Comparison of ENCODE assay signal across 11 cellular contexts in genomic region chr10:50648089-50648934, GRCh38. TPM values are rescaled to one million over a fixed set of nuclear protein-coding genes. Genes with fewer than 3 reads are reported as not detected.
DNase-seq lines count a peak whose midpoint lies in the region; ATAC-seq and TF ChIP-seq lines count a peak whose summit lies in the region.
"Had no signal": no experiment of that assay in that cellular context is flagged by ENCODE, and none has a peak within 500 bp of the region (broad histone marks: within the 10 kb centered on the region; RNA-seq: fewer than 3 reads in every experiment).

No MANE protein-coding gene starts in this region.

- no peaks in the 10 kb centered on the region for H3K9me2 ChIP-seq in Karpas-422 (replicated peaks; ENCODE audit: insufficient read depth, low read length)

- no peak for TF ChIP-seq EP300 in gastroesophageal sphincter (IDR thresholded peaks at IDR 0.05)

- TF ChIP-seq POLR2A in gastroesophageal sphincter (IDR thresholded peaks at IDR 0.05), result no peak
- no peak for TF ChIP-seq POLR2A in uterus (IDR thresholded peaks at IDR 0.05)

- ATAC-seq in GM19463 (IDR thresholded peaks at IDR 0.05; ENCODE audit: unreplicated experiment) (peak; percentile 87), HG02885 (IDR thresholded peaks at IDR 0.05; ENCODE audit: poor library complexity, unreplicated experiment) (peak; percentile 62), HG03571 (IDR thresholded peaks at IDR 0.05; ENCODE audit: unreplicated experiment) (peak; percentile 89), gastroesophageal sphincter (no peak)

- H3K4me1 ChIP-seq in right atrium auricular region (no peaks in the 10 kb centered on the region), gastroesophageal sphincter (peaks cover 0 to 5% (median 0%) of the 10 kb centered on the region in 3 donors), uterus (no peaks in the 10 kb centered on the region), Karpas-422 (ENCODE audit: low read length) (peaks cover 3% of the 10 kb centered on the region)
- H3K4me1 ChIP-seq: prostate gland had no signal

- intact Hi-C loops in uterus (cut with DNase I; ENCODE audit: low total_unique reads), result no loop called here

- TF ChIP-seq CTCF in GM12865 (IDR thresholded peaks at IDR 0.05; ENCODE audit: insufficient read depth, low read depth, low read length, missing control alignments) (no peak), right atrium auricular region (IDR thresholded peaks at IDR 0.05) (no peak), gastroesophageal sphincter (IDR thresholded peaks at IDR 0.05) (no peak), uterus (IDR thresholded peaks at IDR 0.05) (no peak)

- H4K20me1 ChIP-seq in Karpas-422 (ENCODE audit: insufficient read depth, low read depth, low read length), result peaks cover 25% of the 10 kb centered on the region

- H3K36me3 ChIP-seq in right atrium auricular region, result no peaks in the 10 kb centered on the region
- no peaks in the 10 kb centered on the region for H3K36me3 ChIP-seq in gastroesophageal sphincter
- no peaks in the 10 kb centered on the region for H3K36me3 ChIP-seq in uterus
- no peaks in the 10 kb centered on the region for H3K36me3 ChIP-seq in Karpas-422 (ENCODE audit: insufficient read depth, low read length)
- H3K36me3 ChIP-seq: prostate gland had no signal

- H3K9ac ChIP-seq in Karpas-422 (ENCODE audit: low read length), result no peak overlapping the region

- H3K79me2 ChIP-seq in Karpas-422 (ENCODE audit: low read length), result no peaks in the 10 kb centered on the region

- DNase-seq in GM12865 (ENCODE audit: low read depth), result peak; percentile 60
- DNase-seq in right atrium auricular region (ENCODE audit: low spot score), result no peak
- DNase-seq in uterus, result no peak
- DNase-seq in Karpas-422, result no peak
- DNase-seq: activated gamma-delta T cell, NCI-H1694 had no signal

- H3K27ac ChIP-seq in right atrium auricular region (no peak overlapping the region), gastroesophageal sphincter (no peak overlapping the region), uterus (no peak overlapping the region), Karpas-422 (ENCODE audit: low read length) (no peak overlapping the region)
- H3K27ac ChIP-seq: prostate gland had no signal

- H2AFZ ChIP-seq in Karpas-422 (ENCODE audit: low read length), result no peak overlapping the region

- no peak overlapping the region for H3K4me2 ChIP-seq in Karpas-422 (ENCODE audit: low read depth, low read length, poor library complexity, severe bottlenecking)

- 73 to 100% methylated on average over 3 to 5 of the region's 7 CpGs for WGBS in gastroesophageal sphincter (ENCODE audit: low coverage in 1 of 2), 2 donors

- H3K9me3 ChIP-seq in right atrium auricular region, result no peaks in the 10 kb centered on the region
- no peaks in the 10 kb centered on the region for H3K9me3 ChIP-seq in gastroesophageal sphincter
- H3K9me3 ChIP-seq in uterus, result no peaks in the 10 kb centered on the region
- no peaks in the 10 kb centered on the region for H3K9me3 ChIP-seq in Karpas-422 (ENCODE audit: low read length)
- H3K9me3 ChIP-seq: prostate gland had no signal

- H3K27me3 ChIP-seq in right atrium auricular region (no peaks in the 10 kb centered on the region), gastroesophageal sphincter (no peaks in the 10 kb centered on the region), uterus (no peaks in the 10 kb centered on the region), Karpas-422 (ENCODE audit: low read length) (no peaks in the 10 kb centered on the region)

- H3K4me3 ChIP-seq in GM12865 (ENCODE audit: low read depth, low read length), result no peak overlapping the region
- H3K4me3 ChIP-seq in right atrium auricular region, result no peak overlapping the region
- no peak overlapping the region for H3K4me3 ChIP-seq in gastroesophageal sphincter
- no peak overlapping the region for H3K4me3 ChIP-seq in uterus
- H3K4me3 ChIP-seq in Karpas-422 (ENCODE audit: low read length), result no peak overlapping the region
- H3K4me3 ChIP-seq: prostate gland had no signal

RNA-seq across cellular contexts. Expression of gene SGMS1, which starts 24.6 kb away (rescaled TPM):
- 10 to 100 TPM; 32.5 to 35.9 TPM for total RNA-seq in right atrium auricular region
- total RNA-seq in gastroesophageal sphincter, result 100 to 1,000 TPM in 1 of 4 donors, 10 to 100 TPM in 3; 57.7 to 116 (median 66.1) TPM
- 100 to 1,000 TPM in 1 of 4 donors, 10 to 100 TPM in 3; 38.0 to 102 (median 57.7) TPM for total RNA-seq in uterus
- total RNA-seq in Karpas-422 (2014; rRNA removed; shearing (Covaris generic); ENCODE audit: low replicate concordance), result 2.9 and 7.9 TPM in 2 replicates
